ENCODE assay signal across 3 cellular contexts in the genomic region with DNA sequence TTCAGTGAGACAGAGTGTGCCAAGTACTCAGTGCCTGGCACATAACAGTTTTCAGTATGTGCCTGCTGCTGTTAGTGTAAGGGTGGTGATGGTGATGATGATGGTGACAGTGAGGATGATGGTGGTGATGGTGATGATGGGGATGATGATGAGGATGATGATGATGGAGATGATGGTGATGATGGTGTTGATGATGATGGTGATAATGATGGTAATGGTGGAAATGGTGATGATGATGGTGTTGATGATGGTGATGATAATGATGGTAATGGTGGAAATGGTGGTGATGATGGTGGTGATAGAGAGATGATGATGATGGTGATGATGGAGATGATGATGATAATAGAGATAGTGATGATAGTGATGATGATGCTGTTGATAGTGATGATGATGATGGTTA.
TF ChIP-seq lines count a peak whose summit lies in the region.

No MANE protein-coding gene starts in this region.

TF ChIP-seq in HEK293, 187 proteins besides CTCF, POLR2A, EP300 and RAD21:
- no peak for TF ChIP-seq ZNF302 (tag by site-specific recombination; IDR thresholded peaks at IDR 0.05; ENCODE audit: low read depth)
- TF ChIP-seq, protein P1, sequence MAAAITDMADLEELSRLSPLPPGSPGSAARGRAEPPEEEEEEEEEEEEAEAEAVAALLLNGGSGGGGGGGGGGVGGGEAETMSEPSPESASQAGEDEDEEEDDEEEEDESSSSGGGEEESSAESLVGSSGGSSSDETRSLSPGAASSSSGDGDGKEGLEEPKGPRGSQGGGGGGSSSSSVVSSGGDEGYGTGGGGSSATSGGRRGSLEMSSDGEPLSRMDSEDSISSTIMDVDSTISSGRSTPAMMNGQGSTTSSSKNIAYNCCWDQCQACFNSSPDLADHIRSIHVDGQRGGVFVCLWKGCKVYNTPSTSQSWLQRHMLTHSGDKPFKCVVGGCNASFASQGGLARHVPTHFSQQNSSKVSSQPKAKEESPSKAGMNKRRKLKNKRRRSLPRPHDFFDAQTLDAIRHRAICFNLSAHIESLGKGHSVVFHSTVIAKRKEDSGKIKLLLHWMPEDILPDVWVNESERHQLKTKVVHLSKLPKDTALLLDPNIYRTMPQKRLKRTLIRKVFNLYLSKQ (tag by site-specific recombination; IDR thresholded peaks at IDR 0.05; ENCODE audit: borderline replicate concordance): 0 out of 2 replicates have a peak, but pooled peaks have one; percentile 46
- TF ChIP-seq, protein P2, sequence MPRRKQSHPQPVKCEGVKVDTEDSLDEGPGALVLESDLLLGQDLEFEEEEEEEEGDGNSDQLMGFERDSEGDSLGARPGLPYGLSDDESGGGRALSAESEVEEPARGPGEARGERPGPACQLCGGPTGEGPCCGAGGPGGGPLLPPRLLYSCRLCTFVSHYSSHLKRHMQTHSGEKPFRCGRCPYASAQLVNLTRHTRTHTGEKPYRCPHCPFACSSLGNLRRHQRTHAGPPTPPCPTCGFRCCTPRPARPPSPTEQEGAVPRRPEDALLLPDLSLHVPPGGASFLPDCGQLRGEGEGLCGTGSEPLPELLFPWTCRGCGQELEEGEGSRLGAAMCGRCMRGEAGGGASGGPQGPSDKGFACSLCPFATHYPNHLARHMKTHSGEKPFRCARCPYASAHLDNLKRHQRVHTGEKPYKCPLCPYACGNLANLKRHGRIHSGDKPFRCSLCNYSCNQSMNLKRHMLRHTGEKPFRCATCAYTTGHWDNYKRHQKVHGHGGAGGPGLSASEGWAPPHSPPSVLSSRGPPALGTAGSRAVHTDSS (tag by site-specific recombination; IDR thresholded peaks at IDR 0.05): peak; percentile 94

TF ChIP-seq in IMR-90, 13 proteins besides CTCF, POLR2A, EP300 and RAD21:
- TF ChIP-seq, protein P3, sequence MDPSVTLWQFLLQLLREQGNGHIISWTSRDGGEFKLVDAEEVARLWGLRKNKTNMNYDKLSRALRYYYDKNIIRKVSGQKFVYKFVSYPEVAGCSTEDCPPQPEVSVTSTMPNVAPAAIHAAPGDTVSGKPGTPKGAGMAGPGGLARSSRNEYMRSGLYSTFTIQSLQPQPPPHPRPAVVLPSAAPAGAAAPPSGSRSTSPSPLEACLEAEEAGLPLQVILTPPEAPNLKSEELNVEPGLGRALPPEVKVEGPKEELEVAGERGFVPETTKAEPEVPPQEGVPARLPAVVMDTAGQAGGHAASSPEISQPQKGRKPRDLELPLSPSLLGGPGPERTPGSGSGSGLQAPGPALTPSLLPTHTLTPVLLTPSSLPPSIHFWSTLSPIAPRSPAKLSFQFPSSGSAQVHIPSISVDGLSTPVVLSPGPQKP (IDR thresholded peaks at IDR 0.05; ENCODE audit: borderline replicate concordance, low read depth, low read length): no peak
- TF ChIP-seq BHLHE40 (IDR thresholded peaks at IDR 0.05; ENCODE audit: low read depth, low read length) (no peak), FOS (IDR thresholded peaks at IDR 0.05; ENCODE audit: low read depth, low read length) (no peak), RFX5 (IDR thresholded peaks at IDR 0.05; ENCODE audit: low read depth, low read length) (no peak), NFE2L2 (IDR thresholded peaks at IDR 0.05; ENCODE audit: low read depth, low read length) (no peak), CEBPB (IDR thresholded peaks at IDR 0.05; ENCODE audit: low read depth, low read length) (no peak), MXI1 (IDR thresholded peaks at IDR 0.05; ENCODE audit: borderline replicate concordance, low read depth, low read length) (no peak), MAFK (IDR thresholded peaks at IDR 0.05; ENCODE audit: low read depth, low read length) (no peak), SMC3 (IDR thresholded peaks at IDR 0.05; ENCODE audit: low read depth, low read length) (no peak), RCOR1 (IDR thresholded peaks at IDR 0.05; ENCODE audit: insufficient replicate concordance, low read length) (no peak)
TF ChIP-seq in IMR-90: peak in this region for 0.

TF ChIP-seq in H1, 55 proteins besides CTCF, POLR2A, EP300 and RAD21:
- TF ChIP-seq TCF12 (IDR thresholded peaks at IDR 0.05; ENCODE audit: low read depth, low read length) (no peak), CREB1 (IDR thresholded peaks at IDR 0.05) (no peak), SP1 (IDR thresholded peaks at IDR 0.05; ENCODE audit: low read depth, low read length) (no peak), EZH2 (IDR thresholded peaks at IDR 0.05; ENCODE audit: low read depth, low read length, severe bottlenecking) (no peak), EGR1 (IDR thresholded peaks at IDR 0.05; ENCODE audit: borderline replicate concordance, low read depth, low read length) (no peak), RXRA (IDR thresholded peaks at IDR 0.05; ENCODE audit: insufficient read depth, low read depth, low read length) (no peak)
